ENCODE assay signal across 8 cellular contexts in genomic region chr14:69879175-69880047, GRCh38. TPM values are rescaled to one million over a fixed set of nuclear protein-coding genes. Genes with fewer than 3 reads are reported as not detected.
A peak's percentile ranks its signal among the peaks of the same experiment; 100 is the strongest.
DNase-seq lines count a peak whose midpoint lies in the region; ATAC-seq, FAIRE-seq and TF ChIP-seq lines count a peak whose summit lies in the region.

A gene with protein sequence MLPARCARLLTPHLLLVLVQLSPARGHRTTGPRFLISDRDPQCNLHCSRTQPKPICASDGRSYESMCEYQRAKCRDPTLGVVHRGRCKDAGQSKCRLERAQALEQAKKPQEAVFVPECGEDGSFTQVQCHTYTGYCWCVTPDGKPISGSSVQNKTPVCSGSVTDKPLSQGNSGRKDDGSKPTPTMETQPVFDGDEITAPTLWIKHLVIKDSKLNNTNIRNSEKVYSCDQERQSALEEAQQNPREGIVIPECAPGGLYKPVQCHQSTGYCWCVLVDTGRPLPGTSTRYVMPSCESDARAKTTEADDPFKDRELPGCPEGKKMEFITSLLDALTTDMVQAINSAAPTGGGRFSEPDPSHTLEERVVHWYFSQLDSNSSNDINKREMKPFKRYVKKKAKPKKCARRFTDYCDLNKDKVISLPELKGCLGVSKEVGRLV (plus strand): TSS chr14:69879416. CDS start chr14:69879679, 263 bp downstream.

- 25% methylated on average over 23 of the region's 67 CpGs for WGBS in A549 (ENCODE audit: missing lambda C conversion rate)
- 4% methylated on average over 43 of the region's 67 CpGs for WGBS in esophagus muscularis mucosa

- H3K4me3 ChIP-seq in A549 (peak within 1 kb of the TSS; percentile 65), RWPE2 (ENCODE audit: severe bottlenecking) (peak within 1 kb of the TSS; percentile 35), esophagus muscularis mucosa (peak within 1 kb of the TSS; percentile 29 to 49 (median 38)), neuron (ENCODE audit: low read length) (peak within 1 kb of the TSS; percentile 92)

- H3K4me1 ChIP-seq in A549 (peaks cover 20% of the 10 kb centered on the region; the same call in 2 of the 3 replicates), RWPE2 (ENCODE audit: insufficient read depth, poor library complexity, severe bottlenecking) (no peaks in the 10 kb centered on the region), esophagus muscularis mucosa (peaks cover 0 to 13% (median 10%) of the 10 kb centered on the region in 4 donors), neuron (ENCODE audit: insufficient read depth, low read length) (peaks cover 34% of the 10 kb centered on the region)

- intact Hi-C loops in esophagus muscularis mucosa (cut with DNase I): no loop called here

- TF ChIP-seq EP300 in A549 (IDR thresholded peaks at IDR 0.05) (no peak), esophagus muscularis mucosa (IDR thresholded peaks at IDR 0.05) (no peak)

- CTCF ChIA-PET in A549 (lab: Yijun Ruan, JAX): interaction anchor here (0.6 to 6.6 kb wide), 9 partner anchors 9 to 167 kb away, joined by 3 to 57 read pairs (median 6); no protein-coding TSS in a partner anchor

- DNase-seq in A549 (ENCODE audit: low read depth in 1 of 2, low spot score in 1 of 2) (peak; percentile 73 to 90), RWPE2 (ENCODE audit: low spot score) (no peak), esophagus muscularis mucosa (ENCODE audit: extremely low spot score) (no peak), urothelium cell line (ENCODE audit: low spot score) (peak; percentile 99), NK-92 (lab: John Stamatoyannopoulos, UW; ENCODE audit: unreplicated experiment) (no peak)

- H3K9me3 ChIP-seq in A549 (no peaks in the 10 kb centered on the region), RWPE2 (ENCODE audit: severe bottlenecking) (no peaks in the 10 kb centered on the region), esophagus muscularis mucosa (no peaks in the 10 kb centered on the region), neuron (ENCODE audit: low read length) (peaks cover 5% of the 10 kb centered on the region)

- H2AFZ ChIP-seq in neuron (ENCODE audit: low read depth, low read length): peak within 1 kb of the TSS; percentile 42

- POLR2A ChIA-PET in A549 (lab: Yijun Ruan, JAX): interaction anchor here (0.8 to 1.4 kb wide), 5 partner anchors 8 to 376 kb away, joined by 3 to 12 read pairs (median 4); no protein-coding TSS in a partner anchor

- ATAC-seq in A549 (peak; percentile 93 to 95), HG02642 (IDR thresholded peaks at IDR 0.05; ENCODE audit: poor library complexity, unreplicated experiment) (peak; percentile 67), RWPE2 (ENCODE audit: low read depth) (peak; percentile 89), GM21717 (IDR thresholded peaks at IDR 0.05; ENCODE audit: unreplicated experiment) (no peak)

- TF ChIP-seq POLR2A in A549 (IDR thresholded peaks at IDR 0.05; ENCODE audit: low read length) (peak; percentile 87), esophagus muscularis mucosa (IDR thresholded peaks at IDR 0.05; ENCODE audit: low read depth) (no peak)

- H3K36me3 ChIP-seq in RWPE2 (ENCODE audit: low read depth) (no peaks in the 10 kb centered on the region), esophagus muscularis mucosa (no peaks in the 10 kb centered on the region), neuron (ENCODE audit: insufficient read depth, low read length) (no peaks in the 10 kb centered on the region)

- FAIRE-seq in A549 (lab: Jason Lieb, UNC): no peak
- FAIRE-seq in urothelium cell line (lab: Jason Lieb, UNC): peak; percentile 96

- H3K27me3 ChIP-seq in RWPE2 (ENCODE audit: insufficient read depth, poor library complexity, severe bottlenecking) (peaks cover 46% of the 10 kb centered on the region), esophagus muscularis mucosa (peaks cover 0 to 59% (median 7%) of the 10 kb centered on the region in 4 donors), neuron (ENCODE audit: insufficient read depth, low read length) (no peaks in the 10 kb centered on the region)

- H3K27ac ChIP-seq in A549: peak within 1 kb of the TSS; percentile 79 to 89
- no peak within 1 kb of the TSS for H3K27ac ChIP-seq in RWPE2 (ENCODE audit: poor library complexity, severe bottlenecking)
- no peak within 1 kb of the TSS for H3K27ac ChIP-seq in esophagus muscularis mucosa (replicated peaks in 1 of 4)

- TF ChIP-seq CTCF in A549 (IDR thresholded peaks at IDR 0.05) (no peak), RWPE2 (IDR thresholded peaks at IDR 0.05; ENCODE audit: poor library complexity, severe bottlenecking) (no peak), esophagus muscularis mucosa (IDR thresholded peaks at IDR 0.05) (no peak)

- H3K4me2 ChIP-seq in A549: peak within 1 kb of the TSS; percentile 75

- TF ChIP-seq RAD21 in A549 (conservative IDR thresholded peaks at IDR 0.05 in 1 of 2, IDR thresholded peaks at IDR 0.05 in 1 of 2): peak in 1 of 2 experiments; percentile 43; a peak in 3 of 5 replicates

TF ChIP-seq in A549, 52 proteins besides CTCF, POLR2A, EP300 and RAD21:
- TF ChIP-seq BCL3 (IDR thresholded peaks at IDR 0.05) (peak; percentile 60; the same call in 1 of the 3 replicates), MAX (IDR thresholded peaks at IDR 0.05) (0 out of 2 replicates have a peak, but pooled peaks have one; percentile 24), JUN (IDR thresholded peaks at IDR 0.05) (0 out of 5 replicates have a peak, but pooled peaks of 1 of the 2 experiments have one; percentile 31), RFX5 (IDR thresholded peaks at IDR 0.05) (no peak)
- TF ChIP-seq, protein P1, sequence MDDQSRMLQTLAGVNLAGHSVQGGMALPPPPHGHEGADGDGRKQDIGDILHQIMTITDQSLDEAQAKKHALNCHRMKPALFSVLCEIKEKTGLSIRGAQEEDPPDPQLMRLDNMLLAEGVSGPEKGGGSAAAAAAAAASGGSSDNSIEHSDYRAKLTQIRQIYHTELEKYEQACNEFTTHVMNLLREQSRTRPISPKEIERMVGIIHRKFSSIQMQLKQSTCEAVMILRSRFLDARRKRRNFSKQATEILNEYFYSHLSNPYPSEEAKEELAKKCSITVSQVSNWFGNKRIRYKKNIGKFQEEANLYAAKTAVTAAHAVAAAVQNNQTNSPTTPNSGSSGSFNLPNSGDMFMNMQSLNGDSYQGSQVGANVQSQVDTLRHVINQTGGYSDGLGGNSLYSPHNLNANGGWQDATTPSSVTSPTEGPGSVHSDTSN (IDR thresholded peaks at IDR 0.05): peak; percentile 92

RNA-seq across cellular contexts. Expression of the gene that starts here (rescaled TPM):
- polyA plus RNA-seq in A549 (2011; rRNA removed): 18.4 and 31.8 TPM in 2 replicates
- 7.6 and 10.9 TPM in 2 replicates for polyA plus RNA-seq in A549 (2012; cell fraction: cytosol; rRNA removed)
- 24.1 and 24.7 TPM in 2 replicates for polyA plus RNA-seq in A549 (2012; cell fraction: nucleus; rRNA removed)
- polyA plus RNA-seq in A549 (2017; fragmentation: RNase III; extraction: RNeasy Plus Mini Kit Qiagen cat#74134 plus additional on column Dnase treatment): 10.0 to 13.3 TPM (median 12.2 TPM) in 3 replicates
- 20.3 and 20.8 TPM in 2 replicates for polyA minus RNA-seq in A549 (2011; rRNA and poly(A)+ RNA removed)
- 1 to 10 TPM in 1 of 4 donors, under 1 TPM in 3; under 0.01 to 1.8 (median 0.51) TPM for total RNA-seq in esophagus muscularis mucosa

Comparison
In these comparisons a context has a peak if more than half of its experiments do, and no peak if none do; other contexts are left out.
1. DNase-seq: peak in A549 (2 of 2) and urothelium cell line (single experiment); none in RWPE2 (single experiment), esophagus muscularis mucosa (single experiment) and NK-92 (single experiment).
2. H3K27ac ChIP-seq: peak in A549 (2 of 2); none in RWPE2 (single experiment) and esophagus muscularis mucosa (0 of 4).
3. H3K4me3 ChIP-seq: peak in every context shown above with its lines; median percentile 92 in neuron; 65 in A549; 38 in esophagus muscularis mucosa; 35 in RWPE2.